In genomic region chr4:88859191-88859812, GRCh38 we compare ENCODE assay signal across 10 cellular contexts.
DNase-seq lines count a peak whose midpoint lies in the region; ATAC-seq, FAIRE-seq and TF ChIP-seq lines count a peak whose summit lies in the region.
"Had no signal": no experiment of that assay in that cellular context is flagged by ENCODE, and none has a peak within 500 bp of the region (broad histone marks: within the 10 kb centered on the region; RNA-seq: fewer than 3 reads in every experiment).

No MANE protein-coding gene starts in this region.

- H3K27me3 ChIP-seq in adipocyte (replicated peaks; ENCODE audit: control insufficient read depth, insufficient read depth, low read length) (no peaks in the 10 kb centered on the region), suprapubic skin (no peaks in the 10 kb centered on the region)

- H3K27ac ChIP-seq in suprapubic skin = peak overlapping the region; percentile 3
- H3K27ac ChIP-seq: HL-60 had no signal

- TF ChIP-seq EP300 in suprapubic skin (IDR thresholded peaks at IDR 0.05) = no peak

- DNase-seq in adipocyte (ENCODE audit: low read depth) = no peak
- DNase-seq in suprapubic skin (ENCODE audit: low spot score in 2 of 2) = no peak
- DNase-seq in stimulated activated CD4-positive, alpha-beta T cell treated with anti-CD3 and anti-CD28 coated beads, Interleukin-4, amount 100 ng/mL, for 1 hour = no peak
- no peak for DNase-seq in GM12891 (ENCODE audit: insufficient read length, low spot score)
- DNase-seq in head of caudate nucleus = no peak
- DNase-seq: activated effector memory CD4-positive, alpha-beta T cell treated with Interleukin-2 at 50 U/mL for 16 hours; right cardiac atrium had no signal

- no peaks in the 10 kb centered on the region for H3K36me3 ChIP-seq in adipocyte (ENCODE audit: control insufficient read depth, insufficient read depth, low read length, severe bottlenecking)
- H3K36me3 ChIP-seq in suprapubic skin = no peaks in the 10 kb centered on the region

- intact Hi-C loops in head of caudate nucleus (cut with DNase I) = no loop called here

- H3K9me3 ChIP-seq in adipocyte (ENCODE audit: control insufficient read depth, low read length) = no peaks in the 10 kb centered on the region
- H3K9me3 ChIP-seq in suprapubic skin = no peaks in the 10 kb centered on the region

- H3K4me1 ChIP-seq in adipocyte (ENCODE audit: control insufficient read depth, insufficient read depth, low read length) (peaks cover 13% of the 10 kb centered on the region), suprapubic skin (no peaks in the 10 kb centered on the region)

- no peak overlapping the region for H3K9ac ChIP-seq in adipocyte (ENCODE audit: low read length)

- 86% methylated on average over 3 of the region's 3 CpGs for WGBS in suprapubic skin

- no peak for TF ChIP-seq CTCF in suprapubic skin (IDR thresholded peaks at IDR 0.05)

- ATAC-seq in GM21360 (IDR thresholded peaks at IDR 0.05; ENCODE audit: unreplicated experiment) (peak; percentile 16), HG02973 (IDR thresholded peaks at IDR 0.05; ENCODE audit: unreplicated experiment) (peak; percentile 18)

- no peak for TF ChIP-seq POLR2A in suprapubic skin (IDR thresholded peaks at IDR 0.05)
- no peak for TF ChIP-seq POLR2A in GM12891 (IDR thresholded peaks at IDR 0.05; ENCODE audit: low read depth, low read length)

- no peak for FAIRE-seq in GM12891 (lab: Jason Lieb, UNC)

- H3K4me3 ChIP-seq in adipocyte (ENCODE audit: low read length) (peak overlapping the region; percentile 11), suprapubic skin (no peak overlapping the region)

TF ChIP-seq in GM12891, 5 proteins besides CTCF, POLR2A, EP300 and RAD21:
- TF ChIP-seq SPI1 (IDR thresholded peaks at IDR 0.05; ENCODE audit: low read depth, low read length) = no peak
- TF ChIP-seq TAF1 (IDR thresholded peaks at IDR 0.05; ENCODE audit: low read depth, low read length) = no peak
- no peak for TF ChIP-seq POU2F2 (IDR thresholded peaks at IDR 0.05; ENCODE audit: low read depth, low read length)
- no peak for TF ChIP-seq POLR2AphosphoS5 (IDR thresholded peaks at IDR 0.05; ENCODE audit: low read depth, low read length)
- no peak for TF ChIP-seq PAX5 (IDR thresholded peaks at IDR 0.05; ENCODE audit: insufficient read depth, low read length, severe bottlenecking)
